11 cellular contexts compared by ENCODE assay signal in the genomic region with DNA sequence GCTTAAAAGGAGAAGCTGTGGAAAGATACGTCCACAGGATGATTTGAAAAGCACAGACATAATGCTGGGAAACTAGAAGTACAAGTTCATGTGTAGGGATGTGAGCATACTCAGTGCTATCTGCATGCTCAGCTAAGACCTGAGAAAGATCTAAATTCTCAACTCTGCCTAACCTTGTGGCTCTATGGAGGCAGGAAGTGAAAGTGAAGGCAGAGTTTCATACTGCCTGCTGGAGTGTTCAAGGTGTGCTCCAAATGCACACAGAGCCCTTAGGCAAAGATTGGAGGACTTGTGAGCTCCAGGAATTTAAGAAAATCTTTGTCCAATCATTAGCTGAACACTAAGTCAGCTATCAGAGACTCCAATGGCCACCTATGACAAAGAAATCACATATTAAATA.
DNase-seq lines count a peak whose midpoint lies in the region; ATAC-seq and TF ChIP-seq lines count a peak whose summit lies in the region.
"Had no signal": no experiment of that assay in that cellular context is flagged by ENCODE, and none has a peak within 500 bp of the region (broad histone marks: within the 10 kb centered on the region; RNA-seq: fewer than 3 reads in every experiment).

No MANE protein-coding gene starts in this region.

- H3K79me2 ChIP-seq in smooth muscle cell (ENCODE audit: low read depth) = no peaks in the 10 kb centered on the region

- no peaks in the 10 kb centered on the region for H4K20me1 ChIP-seq in smooth muscle cell (ENCODE audit: low read depth)

- H3K4me3 Mint-ChIP-seq in activated naive CD4-positive, alpha-beta T cell treated with anti-CD3 and anti-CD28 coated beads, Interleukin-2, amount 50 U/mL, for 24 hours = peak overlapping the region; percentile 59
- H3K4me3 Mint-ChIP-seq in stimulated activated naive B cell treated with anti-CD40 and anti-IgM and Interleukin-4, amounts not matched to agents 10 μg/mL and 1 μg/mL and 100 μg/mL, for 72 hours = no peak overlapping the region

- H3K4me1 ChIP-seq in smooth muscle cell (ENCODE audit: low read depth) = no peaks in the 10 kb centered on the region
- H3K4me1 ChIP-seq: SJSA1 had no signal

- no peaks in the 10 kb centered on the region for H3K27me3 ChIP-seq in smooth muscle cell (ENCODE audit: low read depth)
- H3K27me3 ChIP-seq: SJSA1 had no signal

- peak; percentile 86 for ATAC-seq in HG02938 (IDR thresholded peaks at IDR 0.05; ENCODE audit: unreplicated experiment)
- peak; percentile 94 to 95 for ATAC-seq in stimulated activated naive B cell treated with anti-CD40 and anti-IgM and Interleukin-4, amounts not matched to agents 10 μg/mL and 1 μg/mL and 100 μg/mL, for 72 hours (replicated peaks)

- peaks cover 8% of the 10 kb centered on the region for H3K36me3 Mint-ChIP-seq in activated naive CD4-positive, alpha-beta T cell treated with anti-CD3 and anti-CD28 coated beads, Interleukin-2, amount 50 U/mL, for 24 hours
- peaks cover 7 to 11% of the 10 kb centered on the region in 2 donors for H3K36me3 Mint-ChIP-seq in stimulated activated naive B cell treated with anti-CD40 and anti-IgM and Interleukin-4, amounts not matched to agents 10 μg/mL and 1 μg/mL and 100 μg/mL, for 72 hours

- H3K27me3 Mint-ChIP-seq in activated naive CD4-positive, alpha-beta T cell treated with anti-CD3 and anti-CD28 coated beads, Interleukin-2, amount 50 U/mL, for 24 hours = no peaks in the 10 kb centered on the region
- no peaks in the 10 kb centered on the region for H3K27me3 Mint-ChIP-seq in stimulated activated naive B cell treated with anti-CD40 and anti-IgM and Interleukin-4, amounts not matched to agents 10 μg/mL and 1 μg/mL and 100 μg/mL, for 72 hours

- WGBS in smooth muscle cell (ENCODE audit: low lambda C conversion rate) = 75% methylated on average over 1 of the region's 1 CpG

- H3K9ac ChIP-seq in smooth muscle cell (ENCODE audit: low read depth) = no peak overlapping the region

- no peak overlapping the region for H3K27ac ChIP-seq in smooth muscle cell (ENCODE audit: low read depth)
- H3K27ac ChIP-seq: HL-60, SJSA1, skin epidermis had no signal

- peaks cover 14% of the 10 kb centered on the region for H3K4me1 Mint-ChIP-seq in activated naive CD4-positive, alpha-beta T cell treated with anti-CD3 and anti-CD28 coated beads, Interleukin-2, amount 50 U/mL, for 24 hours
- H3K4me1 Mint-ChIP-seq in stimulated activated naive B cell treated with anti-CD40 and anti-IgM and Interleukin-4, amounts not matched to agents 10 μg/mL and 1 μg/mL and 100 μg/mL, for 72 hours = peaks cover 13 to 17% of the 10 kb centered on the region in 2 donors

- peaks cover 10% of the 10 kb centered on the region for H3K36me3 ChIP-seq in smooth muscle cell (ENCODE audit: low read depth)
- H3K36me3 ChIP-seq: SJSA1 had no signal

- H3K4me3 ChIP-seq in smooth muscle cell = no peak overlapping the region
- H3K4me3 ChIP-seq: SJSA1, skin epidermis had no signal

- DNase-seq in activated naive CD4-positive, alpha-beta T cell treated with anti-CD3 and anti-CD28 coated beads, Interleukin-2, amount 50 U/mL, for 16 hours = no peak
- peak; percentile 44 for DNase-seq in NOMO-1 treated with dmso at 0.1 percent for 144 hours (lab: John Stamatoyannopoulos, UW; ENCODE audit: unreplicated experiment)
- DNase-seq in stimulated activated naive B cell treated with anti-CD40 and anti-IgM and Interleukin-4, amounts not matched to agents 10 μg/mL and 1 μg/mL and 100 μg/mL, for 72 hours = peak; percentile 8
- DNase-seq in NCI-H1930 (lab: John Stamatoyannopoulos, UW) = no peak
- DNase-seq in RKO (ENCODE audit: low spot score) = no peak
- DNase-seq in smooth muscle cell (lab: John Stamatoyannopoulos, UW; ENCODE audit: unreplicated experiment) = no peak

- H3K9me3 Mint-ChIP-seq in activated naive CD4-positive, alpha-beta T cell treated with anti-CD3 and anti-CD28 coated beads, Interleukin-2, amount 50 U/mL, for 24 hours = peaks cover 10% of the 10 kb centered on the region
- peaks cover 5 to 14% of the 10 kb centered on the region in 2 donors for H3K9me3 Mint-ChIP-seq in stimulated activated naive B cell treated with anti-CD40 and anti-IgM and Interleukin-4, amounts not matched to agents 10 μg/mL and 1 μg/mL and 100 μg/mL, for 72 hours

- no peak overlapping the region for H3K4me2 ChIP-seq in smooth muscle cell

- peak overlapping the region; percentile 46 for H3K27ac Mint-ChIP-seq in activated naive CD4-positive, alpha-beta T cell treated with anti-CD3 and anti-CD28 coated beads, Interleukin-2, amount 50 U/mL, for 24 hours
- peak overlapping the region; percentile 0 for H3K27ac Mint-ChIP-seq in stimulated activated naive B cell treated with anti-CD40 and anti-IgM and Interleukin-4, amounts not matched to agents 10 μg/mL and 1 μg/mL and 100 μg/mL, for 72 hours

- TF ChIP-seq CTCF in smooth muscle cell (IDR thresholded peaks at IDR 0.05; ENCODE audit: borderline replicate concordance, insufficient read depth, poor library complexity, severe bottlenecking) = no peak

- H3F3A ChIP-seq in smooth muscle cell (ENCODE audit: low read depth) = peaks cover 4% of the 10 kb centered on the region

- H3K9me3 ChIP-seq in smooth muscle cell (replicated peaks; ENCODE audit: low read depth) = no peaks in the 10 kb centered on the region
- H3K9me3 ChIP-seq: SJSA1 had no signal

- H2AFZ ChIP-seq in smooth muscle cell (ENCODE audit: low read depth) = no peak overlapping the region

Comparison
In these comparisons a context has a peak if more than half of its experiments do, and no peak if none do; other contexts are left out.
1. DNase-seq: peak in NOMO-1 treated with dmso at 0.1 percent for 144 hours (single experiment) and stimulated activated naive B cell treated with anti-CD40 and anti-IgM and Interleukin-4, amounts not matched to agents 10 μg/mL and 1 μg/mL and 100 μg/mL, for 72 hours (single experiment); none in activated naive CD4-positive, alpha-beta T cell treated with anti-CD3 and anti-CD28 coated beads, Interleukin-2, amount 50 U/mL, for 16 hours (single experiment), NCI-H1930 (0 of 2), RKO (single experiment) and smooth muscle cell (single experiment).